Comparison of ENCODE assay signal across 8 cellular contexts in the genomic region with DNA sequence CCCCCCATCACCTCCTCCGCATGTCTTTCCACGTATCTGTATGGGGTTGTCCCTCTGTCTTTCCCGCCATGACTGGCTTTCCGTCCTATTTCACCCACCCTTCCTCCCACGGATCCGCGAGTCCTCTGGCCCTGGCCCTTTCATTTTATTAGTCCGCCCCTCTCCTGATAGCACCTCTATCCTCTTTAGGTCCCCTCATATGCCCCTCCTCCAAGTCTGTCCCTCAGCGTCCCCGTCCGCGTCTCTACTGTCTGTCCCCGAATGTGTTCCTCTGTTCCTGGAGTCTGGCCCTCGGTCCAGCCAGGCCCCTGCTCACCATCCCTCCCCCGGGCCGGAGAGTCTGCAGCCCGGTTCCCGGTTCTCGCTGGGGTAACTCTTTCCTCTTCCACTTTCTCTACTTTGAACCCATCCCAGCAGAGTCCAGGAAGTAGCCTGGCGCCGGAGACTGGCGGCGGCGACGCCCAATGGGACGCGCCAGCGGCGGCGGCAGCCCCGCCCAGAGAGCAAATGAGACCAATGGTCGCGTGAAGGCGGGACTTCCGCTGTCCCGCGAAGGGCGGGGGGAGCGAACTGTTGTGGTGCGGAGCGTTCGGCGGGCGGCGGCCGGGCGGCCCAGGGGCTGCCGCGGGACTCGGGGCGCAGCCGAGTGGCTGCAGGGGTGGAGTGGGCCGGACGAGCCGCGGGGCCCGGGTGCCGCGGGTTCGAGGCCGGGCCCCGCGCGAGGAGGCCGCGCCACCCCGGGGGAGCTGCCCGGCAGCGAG. TPM values are rescaled to one million over a fixed set of nuclear protein-coding genes. Genes with fewer than 3 reads are reported as not detected.
A peak's percentile ranks its signal among the peaks of the same experiment; 100 is the strongest.
DNase-seq lines count a peak whose midpoint lies in the region; ATAC-seq and TF ChIP-seq lines count a peak whose summit lies in the region.

A gene with protein sequence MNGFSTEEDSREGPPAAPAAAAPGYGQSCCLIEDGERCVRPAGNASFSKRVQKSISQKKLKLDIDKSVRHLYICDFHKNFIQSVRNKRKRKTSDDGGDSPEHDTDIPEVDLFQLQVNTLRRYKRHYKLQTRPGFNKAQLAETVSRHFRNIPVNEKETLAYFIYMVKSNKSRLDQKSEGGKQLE (plus strand): TSS at position 576 of the 761 bp plus-strand sequence. CDS start 608 bp downstream, outside the sequence.

- H3K27ac ChIP-seq in caudate nucleus (ENCODE audit: low read depth, low read length) (peak within 1 kb of the TSS; percentile 59), spleen (peak within 1 kb of the TSS; percentile 81 to 95 (median 85))

- H3K4me3 ChIP-seq in spleen: peak within 1 kb of the TSS; percentile 89 to 99 (median 98)

- intact Hi-C loops in spleen (cut with DNase I; ENCODE audit: low total_unique reads): loop anchor here (10.0 kb wide), 1 partner anchor 309 kb away; a partner anchor contains a TSS

- H3K27me3 ChIP-seq in spleen (replicated peaks in 1 of 7): no peaks in the 10 kb centered on the region

- peak; percentile 84 for DNase-seq in AG09319 (ENCODE audit: extremely low read depth, low read depth)
- peak; percentile 87 for DNase-seq in NCI-H345 treated with DMSO at 0.1 percent for 48 hours (lab: John Stamatoyannopoulos, UW; ENCODE audit: unreplicated experiment)
- peak; percentile 90 to 95 (median 92) for DNase-seq in activated CD4-positive, CD25-positive, alpha-beta regulatory T cell (lab: John Stamatoyannopoulos, UW)
- DNase-seq in caudate nucleus (lab: John Stamatoyannopoulos, UW): peak; percentile 41 to 96 (median 91)
- DNase-seq in inferior parietal cortex (ENCODE audit: extremely low spot score): peak; percentile 95
- peak; percentile 97 for DNase-seq in spleen

- WGBS in spleen, 5 donors: 0 to 1% (median 0%) methylated on average over 30 to 69 of the region's 69 CpGs

- ATAC-seq in GM19023 (IDR thresholded peaks at IDR 0.05; ENCODE audit: unreplicated experiment) (peak; percentile 94), HG03196 (IDR thresholded peaks at IDR 0.05; ENCODE audit: unreplicated experiment) (peak; percentile 91)

- peaks cover 2 to 34% (median 19%) of the 10 kb centered on the region in 6 donors for H3K36me3 ChIP-seq in spleen

- TF ChIP-seq POLR2A in spleen (IDR thresholded peaks at IDR 0.05): peak in 2 of 3 donors; percentile 70 to 82

- H3K9me3 ChIP-seq in spleen: no peaks in the 10 kb centered on the region

- TF ChIP-seq CTCF in AG09319 (IDR thresholded peaks at IDR 0.05; ENCODE audit: low read depth, low read length): no peak
- TF ChIP-seq CTCF in spleen (IDR thresholded peaks at IDR 0.05 in 8 of 11, conservative IDR thresholded peaks at IDR 0.05 in 3 of 11): peak in 1 of 11 experiments; percentile 39

- H3K4me1 ChIP-seq in spleen: peaks cover 19 to 64% (median 52%) of the 10 kb centered on the region in 6 donors

RNA-seq across cellular contexts. Expression of the gene that starts here (rescaled TPM):
- total RNA-seq in spleen: 10 to 100 TPM; 28.8 to 43.5 (median 36.7) TPM
- polyA plus RNA-seq in spleen: 10 to 100 TPM; 17.4 to 21.6 (median 19.4) TPM

Comparison
In these comparisons a context has a peak if more than half of its experiments do, and no peak if none do; other contexts are left out.
1. Peak in every context shown above with its lines: DNase-seq, ATAC-seq, H3K4me3 ChIP-seq and H3K27ac ChIP-seq.